In the genomic region with DNA sequence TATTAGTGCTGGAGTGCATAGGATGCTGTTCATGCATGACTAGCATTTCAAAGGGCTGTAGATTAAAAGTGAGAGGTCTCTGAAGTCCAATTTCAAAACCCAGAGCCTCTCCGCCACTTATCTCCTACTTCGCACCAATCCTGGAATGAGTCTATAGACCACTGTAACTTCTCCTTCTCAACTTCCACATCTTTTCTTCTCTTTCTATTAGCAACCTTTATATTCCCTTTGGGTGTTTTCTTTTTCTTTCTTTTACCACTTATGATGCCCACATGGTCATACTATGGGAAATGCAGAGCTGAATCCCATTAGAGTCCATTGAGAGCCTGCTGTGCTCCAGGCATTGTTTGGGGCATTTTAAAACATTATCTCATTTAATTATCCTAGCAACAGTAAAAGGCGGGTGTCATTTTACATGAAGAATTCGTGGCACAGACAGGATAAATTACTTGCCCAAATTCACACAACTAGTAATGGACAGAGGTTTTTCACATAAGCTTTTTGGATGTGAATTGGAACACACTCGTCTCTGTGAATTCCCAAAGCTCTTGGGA, we compare ENCODE assay signal across 1 cellular context.
TF ChIP-seq lines count a peak whose summit lies in the region.

No MANE protein-coding gene starts in this region.

TF ChIP-seq in K562, 482 proteins besides CTCF, POLR2A, EP300 and RAD21 (continued from another document):
- peak; percentile 64; the same call in 1 of the 2 replicates for TF ChIP-seq ZNF239 (CRISPR knock-in tag; IDR thresholded peaks at IDR 0.05)
